Comparison of ENCODE assay signal across 8 cellular contexts in the genomic region with DNA sequence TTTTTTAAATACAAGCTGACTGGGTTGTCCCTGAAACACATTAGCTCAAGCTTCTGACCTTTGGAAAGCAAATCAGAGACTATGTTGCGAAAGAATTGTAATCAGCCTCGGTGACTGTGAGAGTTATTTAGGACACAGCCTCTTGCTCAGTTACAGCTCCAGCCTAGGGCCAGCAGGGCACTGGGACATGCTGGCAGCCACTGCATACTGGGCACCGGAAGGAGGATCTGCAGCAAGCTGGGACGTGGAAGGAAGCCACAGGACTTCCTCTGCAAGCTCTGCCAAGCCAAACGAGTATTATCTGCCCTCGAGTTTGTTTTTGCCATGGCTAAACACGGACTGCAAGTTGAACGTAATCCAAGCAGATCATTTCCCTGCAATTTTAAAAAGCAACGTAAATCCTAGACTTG. TPM values are rescaled to one million over a fixed set of nuclear protein-coding genes. Genes with fewer than 3 reads are reported as not detected.
A peak's percentile ranks its signal among the peaks of the same experiment; 100 is the strongest.
DNase-seq lines count a peak whose midpoint lies in the region; ATAC-seq and TF ChIP-seq lines count a peak whose summit lies in the region.

No MANE protein-coding gene starts in this region.

- H3K4me3 ChIP-seq in fibroblast of mammary gland (ENCODE audit: control insufficient read depth, low read depth, low read length), result peak overlapping the region; percentile 23

- H3K27ac Mint-ChIP-seq in Calu3 (ENCODE audit: unreplicated experiment), result peak overlapping the region; percentile 54
- peak overlapping the region; percentile 55 for H3K27ac Mint-ChIP-seq in activated CD4-positive, alpha-beta memory T cell treated with anti-CD3 and anti-CD28 coated beads for 36 hours

- no TSS peak for BruUV-seq in Calu3 (replicated peaks; lab: Mats Ljungman, UMichigan)

- H3K4me1 Mint-ChIP-seq in Calu3 (ENCODE audit: low read depth, unreplicated experiment), result peaks cover 32% of the 10 kb centered on the region
- H3K4me1 Mint-ChIP-seq in activated CD4-positive, alpha-beta memory T cell treated with anti-CD3 and anti-CD28 coated beads for 36 hours (ENCODE audit: low read depth), result peaks cover 16% of the 10 kb centered on the region

- CTCF ChIA-PET in Calu3 (lab: Charles Lee), result interaction anchor here (0.5 to 2.3 kb wide), 15 partner anchors 8 to 282 kb away, joined by 3 to 14 read pairs (median 3); no protein-coding TSS in a partner anchor
- CTCF ChIA-PET in activated CD4-positive, alpha-beta memory T cell treated with anti-CD3 and anti-CD28 coated beads for 36 hours (lab: Charles Lee), result interaction anchor here (1.0 to 2.7 kb wide), 4 partner anchors 20 to 255 kb away, joined by 3 to 14 read pairs (median 8); partner anchors contain the start of gene COPG1

- TF ChIP-seq CTCF in Calu3 (IDR thresholded peaks at IDR 0.05; ENCODE audit: unreplicated experiment) (no peak), fibroblast of mammary gland (conservative IDR thresholded peaks at IDR 0.05; ENCODE audit: control insufficient read depth, insufficient read depth, low read depth, low read length) (no peak)

- intact Hi-C loops in Calu3 (cut with micrococcal nuclease; ENCODE audit: unreplicated experiment), result no loop called here
- intact Hi-C loops in activated CD4-positive, alpha-beta memory T cell treated with anti-CD3 and anti-CD28 coated beads for 36 hours (cut with micrococcal nuclease), result no loop called here

- DNase-seq in Calu3, result peak; percentile 66
- DNase-seq in LoVo (ENCODE audit: low spot score), result peak; percentile 66
- peak; percentile 38 for DNase-seq in activated CD4-positive, alpha-beta memory T cell treated with anti-CD3 and anti-CD28 coated beads for 36 hours
- peak; percentile 78 for DNase-seq in fibroblast of mammary gland (ENCODE audit: low read depth)
- peak in 48 of 56 donors; percentile 10 to 74 (median 38) for DNase-seq in nucleus accumbens (lab: John Stamatoyannopoulos, UW)
- DNase-seq in NCI-H1694 (lab: John Stamatoyannopoulos, UW), result no peak
- no peak for DNase-seq in cortex of kidney (lab: John Stamatoyannopoulos, UW)

- peaks cover 4% of the 10 kb centered on the region for H3K36me3 Mint-ChIP-seq in Calu3 (ENCODE audit: insufficient read depth, unreplicated experiment)
- no peaks in the 10 kb centered on the region for H3K36me3 Mint-ChIP-seq in activated CD4-positive, alpha-beta memory T cell treated with anti-CD3 and anti-CD28 coated beads for 36 hours

- no peak for ATAC-seq in GM18502 (IDR thresholded peaks at IDR 0.05; ENCODE audit: poor library complexity, unreplicated experiment)

- H3K27me3 Mint-ChIP-seq in Calu3 (ENCODE audit: unreplicated experiment), result no peaks in the 10 kb centered on the region
- no peaks in the 10 kb centered on the region for H3K27me3 Mint-ChIP-seq in activated CD4-positive, alpha-beta memory T cell treated with anti-CD3 and anti-CD28 coated beads for 36 hours

- no peak overlapping the region for H3K4me3 Mint-ChIP-seq in Calu3 (ENCODE audit: low read depth, unreplicated experiment)
- H3K4me3 Mint-ChIP-seq in activated CD4-positive, alpha-beta memory T cell treated with anti-CD3 and anti-CD28 coated beads for 36 hours, result peak overlapping the region; percentile 49

- POLR2A ChIA-PET in activated CD4-positive, alpha-beta memory T cell treated with anti-CD3 and anti-CD28 coated beads for 36 hours (lab: Charles Lee), result interaction anchor here (0.8 to 1.0 kb wide), 2 partner anchors 9 to 21 kb away, joined by 3 to 6 read pairs; no protein-coding TSS in a partner anchor

- H3K9me3 Mint-ChIP-seq in Calu3 (ENCODE audit: low read depth, unreplicated experiment), result no peaks in the 10 kb centered on the region
- no peaks in the 10 kb centered on the region for H3K9me3 Mint-ChIP-seq in activated CD4-positive, alpha-beta memory T cell treated with anti-CD3 and anti-CD28 coated beads for 36 hours

RNA-seq across cellular contexts. Expression of gene COPG1, which starts 24.4 kb away (rescaled TPM):
- 295 and 302 TPM in 2 replicates for total RNA-seq in Calu3 (2022)
- 100 to 1,000 TPM; 154 to 162 TPM for total RNA-seq in activated CD4-positive, alpha-beta memory T cell treated with anti-CD3 and anti-CD28 coated beads for 36 hours

RNA-seq across cellular contexts. Expression of gene CNBP, which starts 41.3 kb away (rescaled TPM):
- 331 and 355 TPM in 2 replicates for total RNA-seq in Calu3 (2022)
- total RNA-seq in activated CD4-positive, alpha-beta memory T cell treated with anti-CD3 and anti-CD28 coated beads for 36 hours, result 100 to 1,000 TPM; 342 to 348 TPM

RNA-seq across cellular contexts. Expression of gene HMCES, which starts 53.7 kb away (rescaled TPM):
- 67.1 and 83.6 TPM in 2 replicates for total RNA-seq in Calu3 (2022)
- 10 to 100 TPM; 58.4 to 61.5 TPM for total RNA-seq in activated CD4-positive, alpha-beta memory T cell treated with anti-CD3 and anti-CD28 coated beads for 36 hours

Comparison
In these comparisons a context has a peak if more than half of its experiments do, and no peak if none do; other contexts are left out.
1. DNase-seq: peak in Calu3 (single experiment), LoVo (single experiment), activated CD4-positive, alpha-beta memory T cell treated with anti-CD3 and anti-CD28 coated beads for 36 hours (single experiment), fibroblast of mammary gland (single experiment) and nucleus accumbens (48 of 56); none in NCI-H1694 (single experiment) and cortex of kidney (single experiment).